ENCODE assay signal across 1 cellular context in the genomic region with DNA sequence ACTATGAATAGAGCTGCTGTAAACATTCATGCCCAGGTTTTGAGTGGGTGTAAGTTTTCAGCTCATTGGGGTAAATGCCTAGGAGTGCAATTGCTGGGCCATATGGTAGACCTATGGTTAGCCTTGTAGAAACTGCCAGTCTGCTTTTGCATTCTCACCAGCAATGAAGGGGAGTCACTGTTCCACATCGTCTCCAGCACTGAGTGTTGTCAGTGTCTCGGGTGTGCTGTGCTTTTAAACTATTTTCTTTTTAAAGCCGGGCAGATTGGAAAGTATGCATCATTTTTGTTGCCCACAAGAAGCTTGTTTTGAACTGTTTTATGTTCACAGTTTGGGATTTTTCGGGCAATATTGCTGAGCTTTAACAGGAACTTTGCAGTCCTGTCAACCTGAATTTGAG.
TF ChIP-seq lines count a peak whose summit lies in the region.

No MANE protein-coding gene starts in this region.

TF ChIP-seq in HepG2, 621 proteins besides CTCF, POLR2A, EP300 and RAD21:
- no peak for TF ChIP-seq TGIF2 (CRISPR knock-in tag; IDR thresholded peaks at IDR 0.05)
- TF ChIP-seq HOXA9 (CRISPR knock-in tag; IDR thresholded peaks at IDR 0.05; ENCODE audit: borderline replicate concordance): 0 out of 2 replicates have a peak, but pooled peaks have one; percentile 32
